In genomic region chr9:76219555-76220151, GRCh38 we compare ENCODE assay signal across 11 cellular contexts.
A peak's percentile ranks its signal among the peaks of the same experiment; 100 is the strongest.
DNase-seq lines count a peak whose midpoint lies in the region; ATAC-seq and TF ChIP-seq lines count a peak whose summit lies in the region.
"Had no signal": no experiment of that assay in that cellular context is flagged by ENCODE, and none has a peak within 500 bp of the region (broad histone marks: within the 10 kb centered on the region; RNA-seq: fewer than 3 reads in every experiment).

No MANE protein-coding gene starts in this region.

- no peak overlapping the region for H3K4me3 ChIP-seq in BE2C (ENCODE audit: low read depth, low read length)
- no peak overlapping the region for H3K4me3 ChIP-seq in astrocyte of the cerebellum (ENCODE audit: low read depth, low read length)
- H3K4me3 ChIP-seq in kidney epithelial cell (ENCODE audit: low read depth, low read length) = no peak overlapping the region
- no peak overlapping the region for H3K4me3 ChIP-seq in spleen

- no peaks in the 10 kb centered on the region for H3K36me3 ChIP-seq in BE2C
- H3K36me3 ChIP-seq in kidney epithelial cell (ENCODE audit: control insufficient read depth, insufficient read depth, low read length) = no peaks in the 10 kb centered on the region
- H3K36me3 ChIP-seq in spleen = no peaks in the 10 kb centered on the region

- H3K4me1 Mint-ChIP-seq in effector memory CD8-positive, alpha-beta T cell (ENCODE audit: low read depth in 2 of 2) = no peaks in the 10 kb centered on the region

- no peaks in the 10 kb centered on the region for H3K27me3 ChIP-seq in BE2C
- no peaks in the 10 kb centered on the region for H3K27me3 ChIP-seq in kidney epithelial cell (ENCODE audit: control insufficient read depth, insufficient read depth, low read length)
- no peaks in the 10 kb centered on the region for H3K27me3 ChIP-seq in spleen (replicated peaks in 1 of 7)

- 77 to 82% (median 82%) methylated on average over 11 of the region's 11 CpGs for WGBS in spleen, 5 donors

- POLR2A ChIA-PET in HEK293T (lab: Yijun Ruan, JAX) = no interaction called here

- no peaks in the 10 kb centered on the region for H3K9me3 Mint-ChIP-seq in effector memory CD8-positive, alpha-beta T cell
- H3K9me3 Mint-ChIP-seq: stimulated activated naive CD8-positive, alpha-beta T cell treated with anti-CD3 and anti-CD28 coated beads, Interleukin-15, Interleukin-2, amounts not matched to agents 100 ng/mL and 50 ng/mL, for 24 hours had no signal

- no peak overlapping the region for H3K27ac ChIP-seq in spleen

- no peak for ATAC-seq in effector memory CD8-positive, alpha-beta T cell (replicated peaks)

- peak; percentile 16 for DNase-seq in BE2C
- peak; percentile 22 for DNase-seq in HEK293T (ENCODE audit: extremely low spot score)
- no peak for DNase-seq in astrocyte of the cerebellum (ENCODE audit: low read depth)
- no peak for DNase-seq in kidney epithelial cell (ENCODE audit: low read depth)
- DNase-seq in effector memory CD8-positive, alpha-beta T cell = no peak
- no peak for DNase-seq in COLO668 (lab: John Stamatoyannopoulos, UW; ENCODE audit: unreplicated experiment)
- DNase-seq in spleen = no peak
- DNase-seq in stimulated activated CD8-positive, alpha-beta memory T cell treated with anti-CD3 and anti-CD28 coated beads, Interleukin-4, amount 100 ng/mL, for 48 hours = no peak
- DNase-seq: activated CD4-positive, alpha-beta T cell treated with anti-CD3 and anti-CD28 coated beads for 1 hour; activated gamma-delta T cell had no signal

- H3K27ac Mint-ChIP-seq in effector memory CD8-positive, alpha-beta T cell = no peak overlapping the region
- H3K27ac Mint-ChIP-seq: stimulated activated naive CD8-positive, alpha-beta T cell treated with anti-CD3 and anti-CD28 coated beads, Interleukin-15, Interleukin-2, amounts not matched to agents 100 ng/mL and 50 ng/mL, for 24 hours had no signal

- H3K4me3 Mint-ChIP-seq in effector memory CD8-positive, alpha-beta T cell = no peak overlapping the region
- H3K4me3 Mint-ChIP-seq: stimulated activated naive CD8-positive, alpha-beta T cell treated with anti-CD3 and anti-CD28 coated beads, Interleukin-15, Interleukin-2, amounts not matched to agents 100 ng/mL and 50 ng/mL, for 24 hours had no signal

- intact Hi-C loops in spleen (cut with DNase I; ENCODE audit: low total_unique reads) = no loop called here

- no peak for TF ChIP-seq POLR2A in spleen (IDR thresholded peaks at IDR 0.05)

- H3K36me3 Mint-ChIP-seq in effector memory CD8-positive, alpha-beta T cell (ENCODE audit: insufficient read depth) = no peaks in the 10 kb centered on the region

- in situ Hi-C loops in astrocyte of the cerebellum (cut with HindIII; ENCODE audit: low sequenced_read_pairs) = no loop called here

- no peaks in the 10 kb centered on the region for H3K9me3 ChIP-seq in BE2C
- H3K9me3 ChIP-seq in spleen = no peaks in the 10 kb centered on the region

- peaks cover 0 to 10% of the 10 kb centered on the region in 2 donors for H3K27me3 Mint-ChIP-seq in effector memory CD8-positive, alpha-beta T cell
- H3K27me3 Mint-ChIP-seq: stimulated activated naive CD8-positive, alpha-beta T cell treated with anti-CD3 and anti-CD28 coated beads, Interleukin-15, Interleukin-2, amounts not matched to agents 100 ng/mL and 50 ng/mL, for 24 hours had no signal

- CTCF ChIA-PET in HEK293T (lab: Yijun Ruan, JAX) = no interaction called here

- TF ChIP-seq CTCF in BE2C (IDR thresholded peaks at IDR 0.05; ENCODE audit: low read depth, low read length) (peak; percentile 62), astrocyte of the cerebellum (IDR thresholded peaks at IDR 0.05; ENCODE audit: low read depth, low read length, missing control alignments) (peak; percentile 34), kidney epithelial cell (IDR thresholded peaks at IDR 0.05; ENCODE audit: insufficient read depth, low read length, poor library complexity, severe bottlenecking) (peak; percentile 18), spleen (IDR thresholded peaks at IDR 0.05 in 8 of 11, conservative IDR thresholded peaks at IDR 0.05 in 3 of 11) (no peak)

- H3K4me1 ChIP-seq in BE2C (no peaks in the 10 kb centered on the region), spleen (no peaks in the 10 kb centered on the region)

TF ChIP-seq in HEK293T, 16 proteins besides CTCF, POLR2A, EP300 and RAD21:
- no peak for TF ChIP-seq ARNT (IDR thresholded peaks at IDR 0.05)
- no peak for TF ChIP-seq FOXK2 (IDR thresholded peaks at IDR 0.05)
- no peak for TF ChIP-seq HDGF (IDR thresholded peaks at IDR 0.05; ENCODE audit: borderline replicate concordance)
- TF ChIP-seq FOXA1 (IDR thresholded peaks at IDR 0.05) = no peak
- no peak for TF ChIP-seq FOXM1 (IDR thresholded peaks at IDR 0.05; ENCODE audit: borderline replicate concordance)
- TF ChIP-seq ZNF384 (IDR thresholded peaks at IDR 0.05) = no peak
- no peak for TF ChIP-seq ELF4 (IDR thresholded peaks at IDR 0.05)
- TF ChIP-seq NFRKB (IDR thresholded peaks at IDR 0.05) = no peak
- no peak for TF ChIP-seq CTBP1 (IDR thresholded peaks at IDR 0.05; ENCODE audit: borderline replicate concordance)
- TF ChIP-seq SUZ12 (IDR thresholded peaks at IDR 0.05) = no peak
- TF ChIP-seq SP1 (IDR thresholded peaks at IDR 0.05) = no peak

Comparison
In these comparisons a context has a peak if more than half of its experiments do, and no peak if none do; other contexts are left out.
1. DNase-seq: peak in BE2C (single experiment) and HEK293T (single experiment); none in astrocyte of the cerebellum (single experiment), kidney epithelial cell (single experiment), effector memory CD8-positive, alpha-beta T cell (0 of 3), COLO668 (single experiment), spleen (single experiment) and stimulated activated CD8-positive, alpha-beta memory T cell treated with anti-CD3 and anti-CD28 coated beads, Interleukin-4, amount 100 ng/mL, for 48 hours (single experiment).
2. CTCF ChIP-seq: peak in BE2C (single experiment), astrocyte of the cerebellum (single experiment) and kidney epithelial cell (single experiment); none in spleen (0 of 11).